ENCODE assay signal across 14 cellular contexts in the genomic region with DNA sequence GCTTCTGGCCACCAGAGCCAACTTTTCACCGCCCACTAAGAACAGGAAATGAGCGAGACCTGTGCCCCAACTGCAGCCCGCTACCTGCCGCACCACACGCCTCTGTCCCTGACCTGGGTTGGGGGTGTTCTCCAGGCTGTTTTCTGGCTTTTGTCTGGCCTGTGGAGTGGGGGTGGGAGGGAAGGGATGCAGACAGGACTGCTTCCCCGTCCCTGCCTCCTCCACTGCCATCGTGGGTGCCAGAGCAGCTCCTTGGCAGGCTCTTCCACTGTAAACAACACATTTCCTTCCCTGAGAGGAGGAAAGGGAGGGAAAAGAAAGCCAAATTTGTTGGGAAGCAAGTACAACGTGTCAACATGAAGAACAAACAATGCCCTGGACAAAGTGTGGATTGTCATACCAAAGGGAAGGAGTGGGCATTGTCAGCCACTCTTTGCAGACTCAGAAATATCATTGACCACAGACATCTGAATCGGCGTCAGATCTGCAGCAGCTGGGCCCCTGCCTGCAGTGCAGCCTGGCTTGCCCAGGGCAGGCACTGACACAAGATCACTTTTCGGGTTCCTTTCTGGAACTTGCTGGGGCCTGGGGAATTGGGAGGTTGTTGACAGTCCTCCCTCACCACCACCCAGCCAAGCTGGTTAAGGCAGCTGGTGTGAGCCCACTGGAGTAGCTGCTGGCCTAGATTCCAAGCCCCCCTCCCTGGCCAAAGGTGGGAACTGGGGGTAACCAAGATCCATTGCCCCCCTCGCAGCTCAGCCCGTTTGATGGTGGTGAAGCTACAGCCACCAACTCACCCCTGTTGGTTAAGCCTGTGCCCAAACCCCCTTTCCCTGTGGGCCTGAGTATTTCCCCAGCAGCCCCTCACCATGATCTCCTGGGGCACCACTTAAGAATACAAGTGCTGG. TPM values are rescaled to one million over a fixed set of nuclear protein-coding genes. Genes with fewer than 3 reads are reported as not detected.
DNase-seq lines count a peak whose midpoint lies in the region; ATAC-seq and TF ChIP-seq lines count a peak whose summit lies in the region.
"Had no signal": no experiment of that assay in that cellular context is flagged by ENCODE, and none has a peak within 500 bp of the region (broad histone marks: within the 10 kb centered on the region; RNA-seq: fewer than 3 reads in every experiment).

No MANE protein-coding gene starts in this region.

- 49 to 68% (median 52%) methylated on average over 13 of the region's 13 CpGs for WGBS in psoas muscle, 3 donors

- peak in 2 of 4 donors; percentile 21 to 51 for ATAC-seq in psoas muscle
- no peak for ATAC-seq in HG03378 (IDR thresholded peaks at IDR 0.05; ENCODE audit: unreplicated experiment)
- ATAC-seq in GM18858 (IDR thresholded peaks at IDR 0.05; ENCODE audit: unreplicated experiment), result no peak
- ATAC-seq: CD8-positive, alpha-beta T cell; naive thymus-derived CD8-positive, alpha-beta T cell had no signal

- H3K9me3 Mint-ChIP-seq in glutamatergic neuron (ENCODE audit: unreplicated experiment), result peaks cover 12% of the 10 kb centered on the region
- H3K9me3 Mint-ChIP-seq: CD8-positive, alpha-beta T cell; naive thymus-derived CD8-positive, alpha-beta T cell had no signal

- H3K4me3 ChIP-seq in BLaER1 (no peak overlapping the region), SJCRH30 (no peak overlapping the region), psoas muscle (no peak overlapping the region)
- H3K4me3 ChIP-seq: colonic mucosa had no signal

- H3K4me3 Mint-ChIP-seq in glutamatergic neuron (ENCODE audit: unreplicated experiment), result no peak overlapping the region
- H3K4me3 Mint-ChIP-seq: CD8-positive, alpha-beta T cell; naive thymus-derived CD8-positive, alpha-beta T cell had no signal

- intact Hi-C loops in psoas muscle (cut with DNase I), result no loop called here

- peak overlapping the region; percentile 43 for H3K27ac Mint-ChIP-seq in glutamatergic neuron (ENCODE audit: unreplicated experiment)
- H3K27ac Mint-ChIP-seq: CD8-positive, alpha-beta T cell had no signal

- peaks cover 21% of the 10 kb centered on the region for H3K4me1 Mint-ChIP-seq in glutamatergic neuron (ENCODE audit: low read depth, unreplicated experiment)

- peaks cover 4% of the 10 kb centered on the region for H3K27me3 Mint-ChIP-seq in glutamatergic neuron (ENCODE audit: unreplicated experiment)
- H3K27me3 Mint-ChIP-seq: naive thymus-derived CD8-positive, alpha-beta T cell had no signal

- H4K20me1 ChIP-seq in BLaER1, result no peaks in the 10 kb centered on the region

- H3K36me3 Mint-ChIP-seq in glutamatergic neuron (ENCODE audit: unreplicated experiment), result peaks cover 9% of the 10 kb centered on the region

- H3K27ac ChIP-seq in BLaER1 (peak overlapping the region; percentile 47; the same call in 1 of the 2 replicates), SJCRH30 (peak overlapping the region; percentile 83), psoas muscle (peak overlapping the region; percentile 69)
- H3K27ac ChIP-seq: KMS-11 had no signal

- peaks cover 14% of the 10 kb centered on the region; the same call in 1 of the 2 replicates for H3K9me3 ChIP-seq in BLaER1
- H3K9me3 ChIP-seq in SJCRH30 (replicated peaks), result no peaks in the 10 kb centered on the region
- no peaks in the 10 kb centered on the region for H3K9me3 ChIP-seq in psoas muscle
- H3K9me3 ChIP-seq: colonic mucosa had no signal

- TF ChIP-seq CTCF in glutamatergic neuron (IDR thresholded peaks at IDR 0.05; ENCODE audit: partially characterized antibody, unreplicated experiment) (no peak), psoas muscle (IDR thresholded peaks at IDR 0.05) (no peak)

- peak; percentile 81 to 84 for DNase-seq in SJCRH30
- no peak for DNase-seq in glutamatergic neuron
- peak in 1 of 2 donors; percentile 52 for DNase-seq in psoas muscle
- no peak for DNase-seq in HCEC 1CT
- no peak for DNase-seq in SW 1271 (lab: John Stamatoyannopoulos, UW)
- DNase-seq: activated CD8-positive, alpha-beta memory T cell treated with anti-CD3 and anti-CD28 coated beads, Interleukin-2, amount 50 U/mL, for 48 hours; CD8-positive, alpha-beta T cell; colonic mucosa; NCI-H510A treated with DMSO at 0.1 percent for 48 hours had no signal

- H3K27me3 ChIP-seq in BLaER1 (no peaks in the 10 kb centered on the region), SJCRH30 (no peaks in the 10 kb centered on the region), psoas muscle (ENCODE audit: insufficient read depth in 3 of 3, low read length in 2 of 3) (no peaks in the 10 kb centered on the region)
- H3K27me3 ChIP-seq: colonic mucosa had no signal

- H3K4me2 ChIP-seq in BLaER1, result peak overlapping the region; percentile 68
- H3K4me2 ChIP-seq: KMS-11 had no signal

- peaks cover 73% of the 10 kb centered on the region for H3K4me1 ChIP-seq in BLaER1
- H3K4me1 ChIP-seq in SJCRH30, result peaks cover 45% of the 10 kb centered on the region
- peaks cover 60% of the 10 kb centered on the region for H3K4me1 ChIP-seq in psoas muscle

- peaks cover 46% of the 10 kb centered on the region for H3K36me3 ChIP-seq in BLaER1
- no peaks in the 10 kb centered on the region for H3K36me3 ChIP-seq in SJCRH30
- H3K36me3 ChIP-seq in psoas muscle (ENCODE audit: insufficient read depth in 1 of 2, low read depth in 1 of 2), result peaks cover 0 to 12% of the 10 kb centered on the region in 2 donors
- H3K36me3 ChIP-seq: colonic mucosa had no signal

- peak overlapping the region; percentile 30; the same call in 1 of the 2 replicates for H3K9ac ChIP-seq in BLaER1
- H3K9ac ChIP-seq: KMS-11 had no signal

RNA-seq across cellular contexts. Expression of a gene that starts 22.6 kb away (rescaled TPM):
- 66.6 and 67.3 TPM in 2 replicates for total RNA-seq in SJCRH30 (2014; rRNA removed; shearing (Covaris generic))
- total RNA-seq in glutamatergic neuron (ENCODE audit: unreplicated experiment) (74.8 TPM), psoas muscle (100 to 1,000 TPM in 3 of 4 donors, 10 to 100 TPM in 1; 97.2 to 166 (median 111) TPM)
- polyA plus RNA-seq in psoas muscle, result 10 to 100 TPM; 57.6 to 72.4 (median 72.3) TPM

Comparison
In these comparisons a context has a peak if more than half of its experiments do, and no peak if none do; other contexts are left out.
1. DNase-seq: peak in SJCRH30 (2 of 2); none in glutamatergic neuron (single experiment), HCEC 1CT (single experiment) and SW 1271 (0 of 2).
2. Peak in every context shown above with its lines, with median percentiles within 50 percentile points of each other: H3K27ac ChIP-seq.